18 cellular contexts compared by ENCODE assay signal in genomic region chr1:40887012-40887378, GRCh38.
"Had no signal": no experiment of that assay in that cellular context is flagged by ENCODE, and none has a peak within 500 bp of the region (broad histone marks: within the 10 kb centered on the region; RNA-seq: fewer than 3 reads in every experiment).

No MANE protein-coding gene starts in this region.

- H3K4me3 Mint-ChIP-seq: activated B cell treated with CpG ODN at 0.5 μM for 24 hours; activated CD4-positive, alpha-beta memory T cell treated with anti-CD3 and anti-CD28 coated beads for 36 hours; activated naive CD8-positive, alpha-beta T cell; effector memory CD8-positive, alpha-beta T cell; memory B cell; T-helper 2 cell treated with Interferon-gamma antibody and Interleukin-4, amounts not matched to agents 5 μg/mL and 100 μg/mL, for 36 hours had no signal

- H3K9me3 ChIP-seq: gastrocnemius medialis, prostate gland, tibial artery had no signal

- H3K4me1 ChIP-seq: gastrocnemius medialis, prostate gland had no signal

- H3K4me3 ChIP-seq: gastrocnemius medialis, prostate gland, tibial artery had no signal

- ATAC-seq: effector memory CD8-positive, alpha-beta T cell; gastrocnemius medialis; left ventricle myocardium superior; right cardiac atrium; stimulated activated naive CD8-positive, alpha-beta T cell treated with anti-CD3 and anti-CD28 coated beads, Interleukin-15, Interleukin-2, amounts not matched to agents 100 U/mL and 50 U/mL, for 24 hours had no signal

- H3K9me3 Mint-ChIP-seq: activated CD4-positive, alpha-beta memory T cell treated with anti-CD3 and anti-CD28 coated beads for 36 hours; effector memory CD8-positive, alpha-beta T cell; memory B cell; T-helper 2 cell treated with Interferon-gamma antibody and Interleukin-4, amounts not matched to agents 5 μg/mL and 100 μg/mL, for 36 hours had no signal

- H3K27ac Mint-ChIP-seq: activated B cell treated with CpG ODN at 0.5 μM for 24 hours; activated CD4-positive, alpha-beta memory T cell treated with anti-CD3 and anti-CD28 coated beads for 36 hours; activated naive CD8-positive, alpha-beta T cell; effector memory CD8-positive, alpha-beta T cell; memory B cell; T-helper 2 cell treated with Interferon-gamma antibody and Interleukin-4, amounts not matched to agents 5 μg/mL and 100 μg/mL, for 36 hours had no signal

- H3K36me3 Mint-ChIP-seq: activated naive CD8-positive, alpha-beta T cell had no signal

- H3K27ac ChIP-seq: gastrocnemius medialis, prostate gland, tibial artery had no signal

- FAIRE-seq: urothelium cell line had no signal

- DNase-seq: activated B cell treated with CpG ODN at 0.5 μM for 24 hours; activated CD4-positive, alpha-beta memory T cell treated with anti-CD3 and anti-CD28 coated beads for 36 hours; activated CD4-positive, alpha-beta T cell treated with anti-CD3 and anti-CD28 coated beads for 4 hours; activated T-cell treated with anti-CD3 and anti-CD28 coated beads for 4 hours; effector memory CD8-positive, alpha-beta T cell; gastrocnemius medialis; head of caudate nucleus; left ventricle myocardium superior; right cardiac atrium; stimulated activated CD4-positive, alpha-beta T cell treated with anti-CD3 and anti-CD28 coated beads, Interleukin-4, amount 100 ng/mL, for 4 hours; stimulated activated naive CD8-positive, alpha-beta T cell treated with anti-CD3 and anti-CD28 coated beads, Interleukin-15, Interleukin-2, amounts not matched to agents 100 U/mL and 50 U/mL, for 24 hours; substantia nigra; tibial artery had no signal

- H3K36me3 ChIP-seq: gastrocnemius medialis, prostate gland, tibial artery had no signal
